ENCODE assay signal across 11 cellular contexts in the genomic region with DNA sequence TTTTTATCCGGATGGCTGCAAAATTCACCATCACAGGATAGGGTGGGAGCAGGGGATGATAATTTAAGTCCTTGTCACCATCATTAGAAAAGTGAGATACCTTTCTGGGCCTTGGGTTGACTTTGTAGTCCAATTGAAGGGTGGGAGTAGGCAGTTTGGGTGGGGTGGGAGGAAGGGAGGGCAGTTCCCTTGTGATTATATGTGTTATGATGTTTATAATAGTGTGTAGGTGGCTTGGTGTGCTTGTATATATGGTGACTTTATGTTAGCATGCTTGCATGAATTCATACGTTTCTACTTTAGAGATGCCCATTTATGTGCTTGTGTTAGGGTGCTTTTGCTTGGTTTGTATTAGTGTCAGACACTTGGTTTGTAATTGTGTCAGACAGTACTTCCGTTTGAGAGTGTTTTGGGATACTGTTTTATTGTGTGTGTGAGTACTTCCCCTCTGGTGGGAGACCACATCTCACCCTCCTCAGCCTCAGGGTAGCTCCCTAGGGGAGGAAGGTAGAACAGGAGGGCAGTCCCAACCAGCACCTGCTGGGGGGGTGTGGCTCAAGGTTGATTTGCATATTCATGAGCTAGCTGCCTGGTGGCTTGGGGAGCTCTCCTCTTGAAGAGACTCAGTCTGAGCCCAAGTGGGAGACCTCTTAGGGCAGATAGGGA. TPM values are rescaled to one million over a fixed set of nuclear protein-coding genes. Genes with fewer than 3 reads are reported as not detected.
DNase-seq lines count a peak whose midpoint lies in the region; ATAC-seq and TF ChIP-seq lines count a peak whose summit lies in the region.
"Had no signal": no experiment of that assay in that cellular context is flagged by ENCODE, and none has a peak within 500 bp of the region (broad histone marks: within the 10 kb centered on the region; RNA-seq: fewer than 3 reads in every experiment).

No MANE protein-coding gene starts in this region.

- no peak for DNase-seq in stimulated activated naive CD8-positive, alpha-beta T cell treated with anti-CD3 and anti-CD28 coated beads, Interleukin-15, amount 100 ng/mL, for 72 hours
- DNase-seq in stimulated activated naive CD8-positive, alpha-beta T cell treated with anti-CD3 and anti-CD28 coated beads, Interleukin-15, Interleukin-2, amounts not matched to agents 100 U/mL and 50 U/mL, for 24 hours = no peak
- DNase-seq in sciatic nerve (ENCODE audit: low spot score) (no peak), NCI-H748 (lab: John Stamatoyannopoulos, UW; ENCODE audit: unreplicated experiment) (no peak), mucosa of gallbladder (ENCODE audit: low spot score) (no peak)
- DNase-seq: effector CD8-positive, alpha-beta T cell; occipital lobe had no signal

- H3K4me1 Mint-ChIP-seq in stimulated activated naive CD8-positive, alpha-beta T cell treated with anti-CD3 and anti-CD28 coated beads, Interleukin-15, amount 100 ng/mL, for 72 hours = peaks cover 22% of the 10 kb centered on the region

- peak; percentile 68 for ATAC-seq in stimulated activated naive CD8-positive, alpha-beta T cell treated with anti-CD3 and anti-CD28 coated beads, Interleukin-15, amount 100 ng/mL, for 72 hours
- no peak for ATAC-seq in stimulated activated naive CD8-positive, alpha-beta T cell treated with anti-CD3 and anti-CD28 coated beads, Interleukin-15, Interleukin-2, amounts not matched to agents 100 U/mL and 50 U/mL, for 24 hours
- ATAC-seq in HG02852 (IDR thresholded peaks at IDR 0.05; ENCODE audit: unreplicated experiment) (peak; percentile 71), sciatic nerve (no peak), HG03025 (IDR thresholded peaks at IDR 0.05; ENCODE audit: low FRiP score, unreplicated experiment) (no peak)

- intact Hi-C loops in sciatic nerve (cut with DNase I) = no loop called here

- peak; percentile 85 for TF ChIP-seq POLR2A in Raji (IDR thresholded peaks at IDR 0.05; ENCODE audit: insufficient read depth, low read depth, low read length)

- H3K27ac Mint-ChIP-seq in stimulated activated naive CD8-positive, alpha-beta T cell treated with anti-CD3 and anti-CD28 coated beads, Interleukin-15, amount 100 ng/mL, for 72 hours = peak overlapping the region in 1 of 2 donors; percentile 30
- H3K27ac Mint-ChIP-seq: T-helper 1 cell treated with Interleukin-12 subunit alpha and Interleukin-12 subunit beta and Interleukin-4 antibody, amounts not matched to agents 30 μg/mL and 1 μg/mL, for 36 hours had no signal

- no peaks in the 10 kb centered on the region for H3K9me3 Mint-ChIP-seq in stimulated activated naive CD8-positive, alpha-beta T cell treated with anti-CD3 and anti-CD28 coated beads, Interleukin-15, amount 100 ng/mL, for 72 hours
- H3K9me3 Mint-ChIP-seq: T-helper 1 cell treated with Interleukin-12 subunit alpha and Interleukin-12 subunit beta and Interleukin-4 antibody, amounts not matched to agents 30 μg/mL and 1 μg/mL, for 36 hours had no signal

- H3K27me3 Mint-ChIP-seq in stimulated activated naive CD8-positive, alpha-beta T cell treated with anti-CD3 and anti-CD28 coated beads, Interleukin-15, amount 100 ng/mL, for 72 hours = peaks cover 69% of the 10 kb centered on the region

- no peak overlapping the region for H3K4me3 Mint-ChIP-seq in stimulated activated naive CD8-positive, alpha-beta T cell treated with anti-CD3 and anti-CD28 coated beads, Interleukin-15, amount 100 ng/mL, for 72 hours
- H3K4me3 Mint-ChIP-seq: T-helper 1 cell treated with Interleukin-12 subunit alpha and Interleukin-12 subunit beta and Interleukin-4 antibody, amounts not matched to agents 30 μg/mL and 1 μg/mL, for 36 hours had no signal

RNA-seq across cellular contexts. Expression of a gene that starts 6.3 kb away (rescaled TPM):
- 19.1 TPM for total RNA-seq in sciatic nerve
- 0.09 TPM for total RNA-seq in mucosa of gallbladder

RNA-seq across cellular contexts. Expression of a gene that starts 40.3 kb away (rescaled TPM):
- total RNA-seq in sciatic nerve (32.6 TPM), mucosa of gallbladder (17.7 TPM)

RNA-seq across cellular contexts. Expression of a gene that starts 47.6 kb away (rescaled TPM):
- total RNA-seq in sciatic nerve (27.9 TPM), mucosa of gallbladder (11.2 TPM)

Comparison
In these comparisons a context has a peak if more than half of its experiments do, and no peak if none do; other contexts are left out.
1. ATAC-seq: peak in stimulated activated naive CD8-positive, alpha-beta T cell treated with anti-CD3 and anti-CD28 coated beads, Interleukin-15, amount 100 ng/mL, for 72 hours (single experiment) and HG02852 (single experiment); none in stimulated activated naive CD8-positive, alpha-beta T cell treated with anti-CD3 and anti-CD28 coated beads, Interleukin-15, Interleukin-2, amounts not matched to agents 100 U/mL and 50 U/mL, for 24 hours (single experiment), sciatic nerve (single experiment) and HG03025 (single experiment).
2. RNA of a gene that starts 6.3 kb away (total RNA-seq): 19.1 TPM in sciatic nerve (single experiment); 0.09 TPM in mucosa of gallbladder (single experiment); every median in the first group is over 10 times any median in the second.